1 cellular context compared by ENCODE assay signal in genomic region chr5:1123418-1124147, GRCh38.
TF ChIP-seq lines count a peak whose summit lies in the region.

No MANE protein-coding gene starts in this region.

TF ChIP-seq in K562, 482 proteins besides CTCF, POLR2A, EP300 and RAD21 (continued from another document):
- TF ChIP-seq, protein P1, sequence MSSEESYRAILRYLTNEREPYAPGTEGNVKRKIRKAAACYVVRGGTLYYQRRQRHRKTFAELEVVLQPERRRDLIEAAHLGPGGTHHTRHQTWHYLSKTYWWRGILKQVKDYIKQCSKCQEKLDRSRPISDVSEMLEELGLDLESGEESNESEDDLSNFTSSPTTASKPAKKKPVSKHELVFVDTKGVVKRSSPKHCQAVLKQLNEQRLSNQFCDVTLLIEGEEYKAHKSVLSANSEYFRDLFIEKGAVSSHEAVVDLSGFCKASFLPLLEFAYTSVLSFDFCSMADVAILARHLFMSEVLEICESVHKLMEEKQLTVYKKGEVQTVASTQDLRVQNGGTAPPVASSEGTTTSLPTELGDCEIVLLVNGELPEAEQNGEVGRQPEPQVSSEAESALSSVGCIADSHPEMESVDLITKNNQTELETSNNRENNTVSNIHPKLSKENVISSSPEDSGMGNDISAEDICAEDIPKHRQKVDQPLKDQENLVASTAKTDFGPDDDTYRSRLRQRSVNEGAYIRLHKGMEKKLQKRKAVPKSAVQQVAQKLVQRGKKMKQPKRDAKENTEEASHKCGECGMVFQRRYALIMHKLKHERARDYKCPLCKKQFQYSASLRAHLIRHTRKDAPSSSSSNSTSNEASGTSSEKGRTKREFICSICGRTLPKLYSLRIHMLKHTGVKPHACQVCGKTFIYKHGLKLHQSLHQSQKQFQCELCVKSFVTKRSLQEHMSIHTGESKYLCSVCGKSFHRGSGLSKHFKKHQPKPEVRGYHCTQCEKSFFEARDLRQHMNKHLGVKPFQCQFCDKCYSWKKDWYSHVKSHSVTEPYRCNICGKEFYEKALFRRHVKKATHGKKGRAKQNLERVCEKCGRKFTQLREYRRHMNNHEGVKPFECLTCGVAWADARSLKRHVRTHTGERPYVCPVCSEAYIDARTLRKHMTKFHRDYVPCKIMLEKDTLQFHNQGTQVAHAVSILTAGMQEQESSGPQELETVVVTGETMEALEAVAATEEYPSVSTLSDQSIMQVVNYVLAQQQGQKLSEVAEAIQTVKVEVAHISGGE (CRISPR knock-in tag; IDR thresholded peaks at IDR 0.05): no peak
